In the genomic region with DNA sequence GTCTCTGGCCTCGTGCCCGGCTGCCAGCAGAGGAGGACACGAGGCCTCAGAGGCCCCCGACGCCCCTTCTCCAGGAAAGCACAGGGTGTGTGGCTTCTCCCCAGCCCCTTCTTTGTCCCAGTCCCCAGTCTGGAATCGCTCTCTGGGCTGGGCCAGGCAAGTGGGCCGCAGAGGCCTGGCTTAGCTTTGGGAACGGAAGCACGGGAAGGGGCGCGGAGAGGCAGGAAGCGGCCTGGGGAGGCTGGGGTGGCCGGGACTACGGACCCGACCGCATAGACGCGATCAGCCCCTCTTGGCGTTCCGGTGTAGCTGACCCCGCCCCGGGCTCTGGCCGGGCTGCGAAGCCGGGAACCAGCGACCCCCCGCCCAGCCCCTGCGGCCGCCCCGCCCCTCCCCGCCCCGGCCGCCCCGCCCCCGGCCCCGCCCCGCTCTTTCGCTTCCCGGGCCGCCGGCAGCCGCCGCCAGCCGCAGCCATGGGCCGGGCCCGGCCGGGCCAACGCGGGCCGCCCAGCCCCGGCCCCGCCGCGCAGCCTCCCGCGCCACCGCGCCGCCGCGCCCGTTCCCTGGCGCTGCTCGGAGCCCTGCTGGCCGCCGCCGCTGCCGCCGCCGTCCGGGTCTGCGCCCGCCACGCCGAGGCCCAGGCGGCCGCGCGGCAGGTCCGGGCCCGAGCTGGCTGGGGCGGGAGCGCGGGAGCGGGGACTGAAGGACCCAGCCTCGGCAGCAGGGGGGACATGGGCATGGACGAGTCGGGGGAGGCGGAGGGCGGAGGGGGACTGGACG, we compare ENCODE assay signal across 1 cellular context.
TF ChIP-seq lines count a peak whose summit lies in the region.

A gene with protein sequence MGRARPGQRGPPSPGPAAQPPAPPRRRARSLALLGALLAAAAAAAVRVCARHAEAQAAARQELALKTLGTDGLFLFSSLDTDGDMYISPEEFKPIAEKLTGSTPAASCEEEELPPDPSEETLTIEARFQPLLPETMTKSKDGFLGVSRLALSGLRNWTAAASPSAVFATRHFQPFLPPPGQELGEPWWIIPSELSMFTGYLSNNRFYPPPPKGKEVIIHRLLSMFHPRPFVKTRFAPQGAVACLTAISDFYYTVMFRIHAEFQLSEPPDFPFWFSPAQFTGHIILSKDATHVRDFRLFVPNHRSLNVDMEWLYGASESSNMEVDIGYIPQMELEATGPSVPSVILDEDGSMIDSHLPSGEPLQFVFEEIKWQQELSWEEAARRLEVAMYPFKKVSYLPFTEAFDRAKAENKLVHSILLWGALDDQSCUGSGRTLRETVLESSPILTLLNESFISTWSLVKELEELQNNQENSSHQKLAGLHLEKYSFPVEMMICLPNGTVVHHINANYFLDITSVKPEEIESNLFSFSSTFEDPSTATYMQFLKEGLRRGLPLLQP (plus strand): TSS at position 436 of the 780 bp plus-strand sequence. CDS start 38 bp downstream, at position 474.

TF ChIP-seq in H1, 55 proteins besides CTCF, POLR2A, EP300 and RAD21:
- 0 out of 2 replicates have a peak, but pooled peaks have one; percentile 30 for TF ChIP-seq SP1 (IDR thresholded peaks at IDR 0.05; ENCODE audit: low read depth, low read length)
- no peak for TF ChIP-seq TCF12 (IDR thresholded peaks at IDR 0.05; ENCODE audit: low read depth, low read length)
- peak; percentile 47; the same call in 1 of the 2 replicates for TF ChIP-seq POLR2AphosphoS5 (IDR thresholded peaks at IDR 0.05; ENCODE audit: low read depth, low read length)
- TF ChIP-seq, protein P1, sequence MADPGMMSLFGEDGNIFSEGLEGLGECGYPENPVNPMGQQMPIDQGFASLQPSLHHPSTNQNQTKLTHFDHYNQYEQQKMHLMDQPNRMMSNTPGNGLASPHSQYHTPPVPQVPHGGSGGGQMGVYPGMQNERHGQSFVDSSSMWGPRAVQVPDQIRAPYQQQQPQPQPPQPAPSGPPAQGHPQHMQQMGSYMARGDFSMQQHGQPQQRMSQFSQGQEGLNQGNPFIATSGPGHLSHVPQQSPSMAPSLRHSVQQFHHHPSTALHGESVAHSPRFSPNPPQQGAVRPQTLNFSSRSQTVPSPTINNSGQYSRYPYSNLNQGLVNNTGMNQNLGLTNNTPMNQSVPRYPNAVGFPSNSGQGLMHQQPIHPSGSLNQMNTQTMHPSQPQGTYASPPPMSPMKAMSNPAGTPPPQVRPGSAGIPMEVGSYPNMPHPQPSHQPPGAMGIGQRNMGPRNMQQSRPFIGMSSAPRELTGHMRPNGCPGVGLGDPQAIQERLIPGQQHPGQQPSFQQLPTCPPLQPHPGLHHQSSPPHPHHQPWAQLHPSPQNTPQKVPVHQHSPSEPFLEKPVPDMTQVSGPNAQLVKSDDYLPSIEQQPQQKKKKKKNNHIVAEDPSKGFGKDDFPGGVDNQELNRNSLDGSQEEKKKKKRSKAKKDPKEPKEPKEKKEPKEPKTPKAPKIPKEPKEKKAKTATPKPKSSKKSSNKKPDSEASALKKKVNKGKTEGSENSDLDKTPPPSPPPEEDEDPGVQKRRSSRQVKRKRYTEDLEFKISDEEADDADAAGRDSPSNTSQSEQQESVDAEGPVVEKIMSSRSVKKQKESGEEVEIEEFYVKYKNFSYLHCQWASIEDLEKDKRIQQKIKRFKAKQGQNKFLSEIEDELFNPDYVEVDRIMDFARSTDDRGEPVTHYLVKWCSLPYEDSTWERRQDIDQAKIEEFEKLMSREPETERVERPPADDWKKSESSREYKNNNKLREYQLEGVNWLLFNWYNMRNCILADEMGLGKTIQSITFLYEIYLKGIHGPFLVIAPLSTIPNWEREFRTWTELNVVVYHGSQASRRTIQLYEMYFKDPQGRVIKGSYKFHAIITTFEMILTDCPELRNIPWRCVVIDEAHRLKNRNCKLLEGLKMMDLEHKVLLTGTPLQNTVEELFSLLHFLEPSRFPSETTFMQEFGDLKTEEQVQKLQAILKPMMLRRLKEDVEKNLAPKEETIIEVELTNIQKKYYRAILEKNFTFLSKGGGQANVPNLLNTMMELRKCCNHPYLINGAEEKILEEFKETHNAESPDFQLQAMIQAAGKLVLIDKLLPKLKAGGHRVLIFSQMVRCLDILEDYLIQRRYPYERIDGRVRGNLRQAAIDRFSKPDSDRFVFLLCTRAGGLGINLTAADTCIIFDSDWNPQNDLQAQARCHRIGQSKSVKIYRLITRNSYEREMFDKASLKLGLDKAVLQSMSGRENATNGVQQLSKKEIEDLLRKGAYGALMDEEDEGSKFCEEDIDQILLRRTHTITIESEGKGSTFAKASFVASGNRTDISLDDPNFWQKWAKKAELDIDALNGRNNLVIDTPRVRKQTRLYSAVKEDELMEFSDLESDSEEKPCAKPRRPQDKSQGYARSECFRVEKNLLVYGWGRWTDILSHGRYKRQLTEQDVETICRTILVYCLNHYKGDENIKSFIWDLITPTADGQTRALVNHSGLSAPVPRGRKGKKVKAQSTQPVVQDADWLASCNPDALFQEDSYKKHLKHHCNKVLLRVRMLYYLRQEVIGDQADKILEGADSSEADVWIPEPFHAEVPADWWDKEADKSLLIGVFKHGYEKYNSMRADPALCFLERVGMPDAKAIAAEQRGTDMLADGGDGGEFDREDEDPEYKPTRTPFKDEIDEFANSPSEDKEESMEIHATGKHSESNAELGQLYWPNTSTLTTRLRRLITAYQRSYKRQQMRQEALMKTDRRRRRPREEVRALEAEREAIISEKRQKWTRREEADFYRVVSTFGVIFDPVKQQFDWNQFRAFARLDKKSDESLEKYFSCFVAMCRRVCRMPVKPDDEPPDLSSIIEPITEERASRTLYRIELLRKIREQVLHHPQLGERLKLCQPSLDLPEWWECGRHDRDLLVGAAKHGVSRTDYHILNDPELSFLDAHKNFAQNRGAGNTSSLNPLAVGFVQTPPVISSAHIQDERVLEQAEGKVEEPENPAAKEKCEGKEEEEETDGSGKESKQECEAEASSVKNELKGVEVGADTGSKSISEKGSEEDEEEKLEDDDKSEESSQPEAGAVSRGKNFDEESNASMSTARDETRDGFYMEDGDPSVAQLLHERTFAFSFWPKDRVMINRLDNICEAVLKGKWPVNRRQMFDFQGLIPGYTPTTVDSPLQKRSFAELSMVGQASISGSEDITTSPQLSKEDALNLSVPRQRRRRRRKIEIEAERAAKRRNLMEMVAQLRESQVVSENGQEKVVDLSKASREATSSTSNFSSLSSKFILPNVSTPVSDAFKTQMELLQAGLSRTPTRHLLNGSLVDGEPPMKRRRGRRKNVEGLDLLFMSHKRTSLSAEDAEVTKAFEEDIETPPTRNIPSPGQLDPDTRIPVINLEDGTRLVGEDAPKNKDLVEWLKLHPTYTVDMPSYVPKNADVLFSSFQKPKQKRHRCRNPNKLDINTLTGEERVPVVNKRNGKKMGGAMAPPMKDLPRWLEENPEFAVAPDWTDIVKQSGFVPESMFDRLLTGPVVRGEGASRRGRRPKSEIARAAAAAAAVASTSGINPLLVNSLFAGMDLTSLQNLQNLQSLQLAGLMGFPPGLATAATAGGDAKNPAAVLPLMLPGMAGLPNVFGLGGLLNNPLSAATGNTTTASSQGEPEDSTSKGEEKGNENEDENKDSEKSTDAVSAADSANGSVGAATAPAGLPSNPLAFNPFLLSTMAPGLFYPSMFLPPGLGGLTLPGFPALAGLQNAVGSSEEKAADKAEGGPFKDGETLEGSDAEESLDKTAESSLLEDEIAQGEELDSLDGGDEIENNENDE (IDR thresholded peaks at IDR 0.05; ENCODE audit: insufficient replicate concordance, low read length): no peak
- TF ChIP-seq SIN3A (conservative IDR thresholded peaks at IDR 0.05 in 1 of 2, IDR thresholded peaks at IDR 0.05 in 1 of 2; ENCODE audit: low read depth in 1 of 2, low read length in 2 of 2): no peak
- TF ChIP-seq GABPA (IDR thresholded peaks at IDR 0.05; ENCODE audit: borderline replicate concordance, insufficient read depth, low read length): peak; percentile 37; the same call in 1 of the 2 replicates
- TF ChIP-seq E2F6 (IDR thresholded peaks at IDR 0.05): peak; percentile 88
- peak; percentile 42; the same call in 1 of the 2 replicates for TF ChIP-seq TAF1 (IDR thresholded peaks at IDR 0.05; ENCODE audit: low read depth, low read length)
- TF ChIP-seq EGR1 (IDR thresholded peaks at IDR 0.05; ENCODE audit: borderline replicate concordance, low read depth, low read length): no peak
- no peak for TF ChIP-seq GTF2F1 (IDR thresholded peaks at IDR 0.05; ENCODE audit: borderline replicate concordance, low read depth, low read length)
- 0 out of 4 replicates have a peak, but pooled peaks of 1 of the 2 experiments have one; percentile 48 for TF ChIP-seq HDAC2 (IDR thresholded peaks at IDR 0.05; ENCODE audit: borderline replicate concordance in 1 of 2, low read depth in 2 of 2, low read length in 2 of 2)
- no peak for TF ChIP-seq KDM1A (IDR thresholded peaks at IDR 0.05; ENCODE audit: borderline replicate concordance, low read length)
- TF ChIP-seq, protein P2, sequence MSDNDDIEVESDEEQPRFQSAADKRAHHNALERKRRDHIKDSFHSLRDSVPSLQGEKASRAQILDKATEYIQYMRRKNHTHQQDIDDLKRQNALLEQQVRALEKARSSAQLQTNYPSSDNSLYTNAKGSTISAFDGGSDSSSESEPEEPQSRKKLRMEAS (IDR thresholded peaks at IDR 0.05): peak; percentile 82
